Comparison of ENCODE assay signal across 11 cellular contexts in the genomic region with DNA sequence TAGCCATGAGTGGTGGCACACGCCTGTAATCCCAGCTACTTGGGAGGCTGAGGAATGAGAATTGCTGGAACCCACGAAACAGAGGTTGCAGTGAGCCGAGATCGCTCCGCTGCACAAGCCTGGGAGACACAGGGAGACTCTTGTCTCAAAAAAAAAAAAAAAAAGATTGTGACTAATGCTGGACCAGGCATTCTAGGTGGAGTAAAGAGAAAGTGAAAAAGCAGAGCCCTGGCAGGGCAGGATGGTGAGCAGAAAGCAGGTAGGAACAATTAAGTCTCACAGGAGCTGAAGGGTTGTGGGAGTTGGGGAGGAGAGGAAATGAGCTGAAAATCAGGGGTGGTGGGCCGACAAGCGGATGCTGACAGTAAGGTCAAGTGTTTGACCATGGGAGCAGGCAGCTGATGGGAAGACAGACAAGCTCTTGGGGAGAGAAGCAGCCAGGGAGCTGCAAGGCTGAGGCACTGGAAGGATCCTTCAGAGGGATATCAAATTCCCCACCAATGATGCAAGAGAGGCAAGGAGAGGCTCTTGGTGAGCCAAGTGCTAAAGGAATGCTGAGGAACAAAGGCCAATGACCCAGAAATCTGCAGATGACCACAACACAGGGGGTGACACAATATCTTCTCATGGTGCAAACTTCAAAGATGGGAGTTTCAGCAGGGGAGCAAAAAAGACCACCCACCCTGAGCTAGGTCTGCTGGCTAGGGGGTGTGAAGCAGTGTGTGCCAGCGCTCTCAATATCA.
DNase-seq lines count a peak whose midpoint lies in the region; TF ChIP-seq lines count a peak whose summit lies in the region.
"Had no signal": no experiment of that assay in that cellular context is flagged by ENCODE, and none has a peak within 500 bp of the region (broad histone marks: within the 10 kb centered on the region; RNA-seq: fewer than 3 reads in every experiment).

No MANE protein-coding gene starts in this region.

- H2AFZ ChIP-seq in trophoblast cell (ENCODE audit: insufficient read depth, low read length, poor library complexity): no peak overlapping the region

- H2BK12ac ChIP-seq in trophoblast cell (ENCODE audit: low read length): no peak overlapping the region

- WGBS in trophoblast cell (ENCODE audit: extremely low coverage, insufficient coverage, insufficient read length): no CpG with 5 or more reads among the region's 8 CpGs

- no peak overlapping the region for H4K91ac ChIP-seq in trophoblast cell (ENCODE audit: low read depth, low read length)

- peaks cover 5 to 9% of the 10 kb centered on the region in 2 experiments for H3K4me1 ChIP-seq in trophoblast cell (ENCODE audit: control insufficient read depth in 1 of 2, insufficient read depth in 2 of 2, low read length in 2 of 2)

- H3K79me2 ChIP-seq in trophoblast cell (ENCODE audit: control insufficient read depth, insufficient read depth, low read length, poor library complexity): no peaks in the 10 kb centered on the region

- H3K4me2 ChIP-seq in trophoblast cell (ENCODE audit: low read length): peak overlapping the region; percentile 40

- no peak overlapping the region for H4K12ac ChIP-seq in trophoblast cell (ENCODE audit: low read depth, low read length)

- TF ChIP-seq CTCF in GM13976 (IDR thresholded peaks at IDR 0.05; ENCODE audit: borderline replicate concordance, control extremely low read depth, extremely low read depth, insufficient read depth, missing control alignments): no peak

- H2BK120ac ChIP-seq in trophoblast cell (ENCODE audit: insufficient read depth, low read length, poor library complexity): no peak overlapping the region

- peaks cover 3% of the 10 kb centered on the region for H3K79me1 ChIP-seq in trophoblast cell (ENCODE audit: low read length)

- no peaks in the 10 kb centered on the region for H3K27me3 ChIP-seq in trophoblast cell (ENCODE audit: insufficient read depth, low read length)

- in situ Hi-C loops in GM13976 (cut with MboI; ENCODE audit: low sequenced_read_pairs, unreplicated experiment): no loop called here

- peak; percentile 71 for DNase-seq in GM04503 (ENCODE audit: low read depth)
- DNase-seq in RPMI7951 (ENCODE audit: low read depth): peak; percentile 80
- peak; percentile 90 for DNase-seq in fibroblast of peridontal ligament (ENCODE audit: extremely low read depth)
- DNase-seq in trophoblast cell: no peak
- DNase-seq in HEK293T (ENCODE audit: extremely low spot score): no peak
- DNase-seq in DMS79 treated with DMSO at 0.1 percent for 48 hours (lab: John Stamatoyannopoulos, UW): no peak
- DNase-seq in NCI-H345 treated with DMSO at 0.1 percent for 48 hours (lab: John Stamatoyannopoulos, UW; ENCODE audit: unreplicated experiment): no peak
- DNase-seq in GM13976 (ENCODE audit: low spot score): no peak
- DNase-seq: activated CD8-positive, alpha-beta memory T cell treated with anti-CD3 and anti-CD28 coated beads, Interleukin-2, amount 50 U/mL, for 4 hours; caudate nucleus; hippocampal formation had no signal

- no peak overlapping the region for H3K4me3 ChIP-seq in trophoblast cell (ENCODE audit: low read depth, low read length)

- H3K14ac ChIP-seq in trophoblast cell (ENCODE audit: low read length): no peak overlapping the region

- H2BK5ac ChIP-seq in trophoblast cell (ENCODE audit: low read depth, low read length, poor library complexity): no peak overlapping the region

- POLR2A ChIA-PET in HEK293T (lab: Yijun Ruan, JAX): no interaction called here

- H3K18ac ChIP-seq in trophoblast cell (ENCODE audit: low read length): no peak overlapping the region

- H4K8ac ChIP-seq in trophoblast cell (ENCODE audit: low read depth, low read length): no peak overlapping the region

- H3K27ac ChIP-seq in trophoblast cell (ENCODE audit: low read depth, low read length): peak overlapping the region; percentile 19

- no peaks in the 10 kb centered on the region for H3K36me3 ChIP-seq in trophoblast cell (ENCODE audit: control insufficient read depth in 1 of 2, insufficient read depth in 2 of 2, low read length in 2 of 2)

- H2AK5ac ChIP-seq in trophoblast cell (ENCODE audit: low read length): no peak overlapping the region

- H3K4ac ChIP-seq in trophoblast cell (ENCODE audit: low read depth, low read length): no peak overlapping the region

- no peak overlapping the region for H3K23ac ChIP-seq in trophoblast cell (ENCODE audit: low read length)

- CTCF ChIA-PET in HEK293T (lab: Yijun Ruan, JAX): no interaction called here

- no peak overlapping the region for H3K9ac ChIP-seq in trophoblast cell (ENCODE audit: low read length)

- no peaks in the 10 kb centered on the region for H3K9me3 ChIP-seq in trophoblast cell (ENCODE audit: insufficient read depth, low read depth, low read length)

TF ChIP-seq in HEK293T, 16 proteins besides CTCF, POLR2A, EP300 and RAD21:
- TF ChIP-seq NFRKB (IDR thresholded peaks at IDR 0.05) (no peak), SP1 (IDR thresholded peaks at IDR 0.05) (no peak), FOXA1 (IDR thresholded peaks at IDR 0.05) (no peak), ZNF384 (IDR thresholded peaks at IDR 0.05) (no peak), CTBP1 (IDR thresholded peaks at IDR 0.05; ENCODE audit: borderline replicate concordance) (no peak), L3MBTL2 (conservative IDR thresholded peaks at IDR 0.05) (no peak), FOXM1 (IDR thresholded peaks at IDR 0.05; ENCODE audit: borderline replicate concordance) (no peak), ELF4 (IDR thresholded peaks at IDR 0.05) (no peak), TARDBP (IDR thresholded peaks at IDR 0.05) (no peak), BHLHE40 (IDR thresholded peaks at IDR 0.05; ENCODE audit: borderline replicate concordance) (no peak)
- TF ChIP-seq, protein P1, sequence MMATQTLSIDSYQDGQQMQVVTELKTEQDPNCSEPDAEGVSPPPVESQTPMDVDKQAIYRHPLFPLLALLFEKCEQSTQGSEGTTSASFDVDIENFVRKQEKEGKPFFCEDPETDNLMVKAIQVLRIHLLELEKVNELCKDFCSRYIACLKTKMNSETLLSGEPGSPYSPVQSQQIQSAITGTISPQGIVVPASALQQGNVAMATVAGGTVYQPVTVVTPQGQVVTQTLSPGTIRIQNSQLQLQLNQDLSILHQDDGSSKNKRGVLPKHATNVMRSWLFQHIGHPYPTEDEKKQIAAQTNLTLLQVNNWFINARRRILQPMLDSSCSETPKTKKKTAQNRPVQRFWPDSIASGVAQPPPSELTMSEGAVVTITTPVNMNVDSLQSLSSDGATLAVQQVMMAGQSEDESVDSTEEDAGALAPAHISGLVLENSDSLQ (IDR thresholded peaks at IDR 0.05): no peak

Comparison
In these comparisons a context has a peak if more than half of its experiments do, and no peak if none do; other contexts are left out.
1. DNase-seq: peak in GM04503 (single experiment), RPMI7951 (single experiment) and fibroblast of peridontal ligament (single experiment); none in trophoblast cell (0 of 2), HEK293T (single experiment), DMS79 treated with DMSO at 0.1 percent for 48 hours (single experiment), NCI-H345 treated with DMSO at 0.1 percent for 48 hours (single experiment) and GM13976 (single experiment).